Comparison of ENCODE assay signal across 13 cellular contexts in genomic region chr9:33350310-33350709, GRCh38. TPM values are rescaled to one million over a fixed set of nuclear protein-coding genes. Genes with fewer than 3 reads are reported as not detected.
DNase-seq lines count a peak whose midpoint lies in the region; ATAC-seq and TF ChIP-seq lines count a peak whose summit lies in the region.
"Had no signal": no experiment of that assay in that cellular context is flagged by ENCODE, and none has a peak within 500 bp of the region (broad histone marks: within the 10 kb centered on the region; RNA-seq: fewer than 3 reads in every experiment).

No MANE protein-coding gene starts in this region.

- TF ChIP-seq CTCF in breast epithelium (IDR thresholded peaks at IDR 0.05), result no peak
- no peak for TF ChIP-seq CTCF in upper lobe of left lung (IDR thresholded peaks at IDR 0.05)

- H3K27ac ChIP-seq in breast epithelium, result peak overlapping the region; percentile 56 to 82
- H3K27ac ChIP-seq in upper lobe of left lung, result peak overlapping the region in 3 of 4 donors; percentile 44 to 70 (median 62)
- H3K27ac ChIP-seq: BLaER1 had no signal

- TF ChIP-seq POLR2A in breast epithelium (IDR thresholded peaks at IDR 0.05), result no peak
- TF ChIP-seq POLR2A in upper lobe of left lung (IDR thresholded peaks at IDR 0.05), result no peak

- H3K9me3 Mint-ChIP-seq in activated CD4-positive, alpha-beta T cell treated with anti-CD3 and anti-CD28 coated beads for 36 hours (ENCODE audit: low read depth), result no peaks in the 10 kb centered on the region

- POLR2A ChIA-PET in activated CD4-positive, alpha-beta T cell treated with anti-CD3 and anti-CD28 coated beads for 36 hours (lab: Charles Lee), result interaction anchor here (0.6 kb wide), 1 partner anchor 380 kb away, joined by 9 read pairs; no protein-coding TSS in a partner anchor

- H3K9me3 ChIP-seq in breast epithelium (no peaks in the 10 kb centered on the region), upper lobe of left lung (no peaks in the 10 kb centered on the region)
- H3K9me3 ChIP-seq: BLaER1 had no signal

- WGBS in upper lobe of left lung, 2 donors, result 64 to 73% methylated on average over 2 of the region's 2 CpGs

- H3K36me3 Mint-ChIP-seq in activated CD4-positive, alpha-beta T cell treated with anti-CD3 and anti-CD28 coated beads for 36 hours (ENCODE audit: low read depth), result peaks cover 53% of the 10 kb centered on the region

- H3K27ac Mint-ChIP-seq in activated CD4-positive, alpha-beta T cell treated with anti-CD3 and anti-CD28 coated beads for 36 hours, result no peak overlapping the region

- ATAC-seq in activated CD4-positive, alpha-beta T cell treated with anti-CD3 and anti-CD28 coated beads for 36 hours, result peak; percentile 36
- ATAC-seq in upper lobe of left lung (ENCODE audit: low FRiP score in 2 of 2) (peak; percentile 76 to 81), GM21737 (IDR thresholded peaks at IDR 0.05; ENCODE audit: unreplicated experiment) (no peak), HG03442 (IDR thresholded peaks at IDR 0.05; ENCODE audit: unreplicated experiment) (no peak)

- H3K4me1 Mint-ChIP-seq in activated CD4-positive, alpha-beta T cell treated with anti-CD3 and anti-CD28 coated beads for 36 hours, result peaks cover 11% of the 10 kb centered on the region

- DNase-seq in activated CD4-positive, alpha-beta T cell treated with anti-CD3 and anti-CD28 coated beads for 36 hours, result no peak
- DNase-seq in activated CD4-positive, alpha-beta T cell treated with anti-CD3 and anti-CD28 coated beads for 48 hours, result no peak
- no peak for DNase-seq in breast epithelium (ENCODE audit: low spot score in 2 of 2)
- DNase-seq in kidney tubule cell (ENCODE audit: low spot score), result peak; percentile 61
- no peak for DNase-seq in upper lobe of left lung
- DNase-seq in GDM1 (lab: John Stamatoyannopoulos, UW), result no peak
- DNase-seq: amygdala; NCI-H1930; stimulated activated CD4-positive, alpha-beta T cell treated with anti-CD3 and anti-CD28 coated beads, Interleukin-4, amount 100 ng/mL, for 4 hours; T-helper 9 cell had no signal

- H3K4me1 ChIP-seq in breast epithelium, result no peaks in the 10 kb centered on the region
- peaks cover 4 to 24% (median 12%) of the 10 kb centered on the region in 4 donors for H3K4me1 ChIP-seq in upper lobe of left lung

- H3K27me3 ChIP-seq in breast epithelium (no peaks in the 10 kb centered on the region), upper lobe of left lung (no peaks in the 10 kb centered on the region)
- H3K27me3 ChIP-seq: BLaER1 had no signal

- TF ChIP-seq EP300 in upper lobe of left lung (IDR thresholded peaks at IDR 0.05), result no peak

- intact Hi-C loops in activated CD4-positive, alpha-beta T cell treated with anti-CD3 and anti-CD28 coated beads for 36 hours (cut with DNase I, micrococcal nuclease), result no loop called here
- intact Hi-C loops in breast epithelium (cut with DNase I; ENCODE audit: low total_unique reads), result no loop called here

- H3K4me3 ChIP-seq in breast epithelium (no peak overlapping the region), upper lobe of left lung (no peak overlapping the region)
- H3K4me3 ChIP-seq: BLaER1 had no signal

- no peak overlapping the region for H3K4me3 Mint-ChIP-seq in activated CD4-positive, alpha-beta T cell treated with anti-CD3 and anti-CD28 coated beads for 36 hours

- H3K36me3 ChIP-seq in breast epithelium, result peaks cover 13% of the 10 kb centered on the region
- H3K36me3 ChIP-seq in upper lobe of left lung, result peaks cover 20 to 49% (median 38%) of the 10 kb centered on the region in 4 donors

- H3K27me3 Mint-ChIP-seq in activated CD4-positive, alpha-beta T cell treated with anti-CD3 and anti-CD28 coated beads for 36 hours, result no peaks in the 10 kb centered on the region

- CTCF ChIA-PET in activated CD4-positive, alpha-beta T cell treated with anti-CD3 and anti-CD28 coated beads for 36 hours (lab: Charles Lee), result interaction anchor here (1.0 to 1.3 kb wide), 3 partner anchors 10 to 65 kb away, joined by 3 to 4 read pairs (median 3); no protein-coding TSS in a partner anchor

RNA-seq across cellular contexts. Expression of gene AQP7, which starts 52.1 kb away (rescaled TPM):
- not detected for total RNA-seq in activated CD4-positive, alpha-beta T cell treated with anti-CD3 and anti-CD28 coated beads for 36 hours
- 100 to 1,000 TPM in 1 of 3 donors, 10 to 100 TPM in 2; 29.3 to 193 (median 38.3) TPM for total RNA-seq in breast epithelium
- total RNA-seq in upper lobe of left lung, result 10 to 100 TPM in 1 of 6 donors, 1 to 10 TPM in 5; 2.1 to 23.0 (median 4.8) TPM

RNA-seq across cellular contexts. Expression of gene NFX1, which starts 60.0 kb away (rescaled TPM):
- 10 to 100 TPM; 31.2 to 33.7 TPM for total RNA-seq in activated CD4-positive, alpha-beta T cell treated with anti-CD3 and anti-CD28 coated beads for 36 hours
- total RNA-seq in breast epithelium (10 to 100 TPM; 36.3 to 45.5 (median 38.3) TPM), upper lobe of left lung (10 to 100 TPM; 37.0 to 75.4 (median 54.1) TPM)

Comparison
In these comparisons a context has a peak if more than half of its experiments do, and no peak if none do; other contexts are left out.
1. ATAC-seq: peak in activated CD4-positive, alpha-beta T cell treated with anti-CD3 and anti-CD28 coated beads for 36 hours (single experiment) and upper lobe of left lung (2 of 2); none in GM21737 (single experiment) and HG03442 (single experiment).